14 cellular contexts compared by ENCODE assay signal in the genomic region with DNA sequence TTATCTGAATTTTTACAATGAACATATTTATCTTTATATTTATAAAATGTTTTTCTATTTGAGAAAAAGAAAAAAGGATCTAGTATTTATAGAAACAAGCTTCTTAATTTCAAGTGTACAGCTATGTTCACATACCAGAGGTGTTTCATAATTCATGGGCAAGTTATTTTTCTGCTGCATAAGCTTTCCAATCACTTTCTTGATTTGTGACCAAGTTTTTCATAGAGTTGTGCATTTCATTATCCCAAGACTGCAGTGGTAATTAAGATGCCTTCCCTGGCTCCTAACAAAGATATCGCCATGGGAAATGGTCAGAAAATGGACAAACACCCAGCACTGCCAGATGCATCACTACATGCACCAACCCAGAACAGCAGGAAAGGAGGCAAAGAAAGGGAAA.
"Had no signal": no experiment of that assay in that cellular context is flagged by ENCODE, and none has a peak within 500 bp of the region (broad histone marks: within the 10 kb centered on the region; RNA-seq: fewer than 3 reads in every experiment).

No MANE protein-coding gene starts in this region.

- DNase-seq: activated CD4-positive, alpha-beta T cell treated with anti-CD3 and anti-CD28 coated beads, Interleukin-2, amount 50 U/mL, for 1 hour; activated CD4-positive, CD25-positive, alpha-beta regulatory T cell; activated effector memory CD4-positive, alpha-beta T cell treated with Interleukin-2 at 50 U/mL for 16 hours; cerebellar nuclear complex; endodermal cell; left colon; natural killer cell; occipital lobe; psoas muscle; right lobe of liver; stimulated activated CD4-positive, alpha-beta T cell treated with anti-CD3 and anti-CD28 coated beads, Interleukin-2, amount 100 ng/mL, for 24 hours; stimulated activated naive CD4-positive, alpha-beta T cell; trophoblast cell had no signal

- H3K36me3 Mint-ChIP-seq: natural killer cell had no signal

- H3K4me1 ChIP-seq: right lobe of liver had no signal

- H3K27ac Mint-ChIP-seq: activated naive CD4-positive, alpha-beta T cell treated with anti-CD3 and anti-CD28 coated beads, Interleukin-2, amount 50 U/mL, for 24 hours; endodermal cell; natural killer cell had no signal

- H3K4me3 Mint-ChIP-seq: activated naive CD4-positive, alpha-beta T cell treated with anti-CD3 and anti-CD28 coated beads, Interleukin-2, amount 50 U/mL, for 24 hours; endodermal cell; natural killer cell had no signal

- ATAC-seq: left colon, natural killer cell had no signal

- H3K27ac ChIP-seq: psoas muscle, right lobe of liver had no signal

- H3K9me3 ChIP-seq: psoas muscle, right lobe of liver had no signal

- H3K4me3 ChIP-seq: psoas muscle, right lobe of liver had no signal

- H3K27me3 Mint-ChIP-seq: activated naive CD4-positive, alpha-beta T cell treated with anti-CD3 and anti-CD28 coated beads, Interleukin-2, amount 50 U/mL, for 24 hours had no signal

- H3K9me3 Mint-ChIP-seq: activated naive CD4-positive, alpha-beta T cell treated with anti-CD3 and anti-CD28 coated beads, Interleukin-2, amount 50 U/mL, for 24 hours; endodermal cell; natural killer cell had no signal

- H3K36me3 ChIP-seq: right lobe of liver had no signal

- H3K27me3 ChIP-seq: right lobe of liver had no signal
